ENCODE assay signal across 1 cellular context in genomic region chr1:200970771-200971427, GRCh38.
A peak's percentile ranks its signal among the peaks of the same experiment; 100 is the strongest.
TF ChIP-seq lines count a peak whose summit lies in the region.

No MANE protein-coding gene starts in this region.

TF ChIP-seq in GM12878, 131 proteins besides CTCF, POLR2A, EP300 and RAD21 (continued from another document):
- peak; percentile 92 for TF ChIP-seq ZNF687 (IDR thresholded peaks at IDR 0.05)
- TF ChIP-seq CHD4 (IDR thresholded peaks at IDR 0.05), result no peak
- 0 out of 4 replicates have a peak, but pooled peaks of 1 of the 2 experiments have one; percentile 74 for TF ChIP-seq BHLHE40 (IDR thresholded peaks at IDR 0.05; ENCODE audit: borderline replicate concordance in 1 of 2, low read depth in 2 of 2, low read length in 1 of 2)
- TF ChIP-seq SIN3A (IDR thresholded peaks at IDR 0.05; ENCODE audit: low read depth, low read length), result no peak
